ENCODE assay signal across 21 cellular contexts in genomic region chr2:205849136-205849535, GRCh38.
"Had no signal": no experiment of that assay in that cellular context is flagged by ENCODE, and none has a peak within 500 bp of the region (broad histone marks: within the 10 kb centered on the region; RNA-seq: fewer than 3 reads in every experiment).

No MANE protein-coding gene starts in this region.

- H3K36me3 Mint-ChIP-seq: stimulated activated memory B cell treated with anti-CD40 and anti-IgM and Interleukin-4, amounts not matched to agents 10 μg/mL and 1 μg/mL and 100 μg/mL, for 72 hours had no signal

- H3K9me3 ChIP-seq: esophagus muscularis mucosa, gastroesophageal sphincter, mucosa of descending colon, pancreas, upper lobe of left lung, vagina had no signal

- H3K27ac ChIP-seq: dorsolateral prefrontal cortex, esophagus muscularis mucosa, gastroesophageal sphincter, pancreas, spleen, upper lobe of left lung, vagina had no signal

- H3K4me3 ChIP-seq: dorsolateral prefrontal cortex, esophagus muscularis mucosa, gastroesophageal sphincter, mucosa of descending colon, pancreas, spleen, upper lobe of left lung, vagina had no signal

- H3K9me3 Mint-ChIP-seq: nephron; stimulated activated memory B cell treated with anti-CD40 and anti-IgM and Interleukin-4, amounts not matched to agents 10 μg/mL and 1 μg/mL and 100 μg/mL, for 72 hours had no signal

- H3K27ac Mint-ChIP-seq: nephron; progenitor cell of endocrine pancreas; stimulated activated memory B cell treated with anti-CD40 and anti-IgM and Interleukin-4, amounts not matched to agents 10 μg/mL and 1 μg/mL and 100 μg/mL, for 72 hours had no signal

- H3K4me3 Mint-ChIP-seq: nephron; stimulated activated memory B cell treated with anti-CD40 and anti-IgM and Interleukin-4, amounts not matched to agents 10 μg/mL and 1 μg/mL and 100 μg/mL, for 72 hours had no signal

- H3K27me3 ChIP-seq: esophagus muscularis mucosa, gastroesophageal sphincter, pancreas, upper lobe of left lung, vagina had no signal

- H3K4me1 ChIP-seq: spleen, vagina had no signal

- DNase-seq: cortex of kidney; dorsolateral prefrontal cortex; effector CD8-positive, alpha-beta T cell; glutamatergic neuron; islet precursor cell; mucosa of descending colon; occipital lobe; pancreas; right cardiac atrium; spleen; stimulated activated CD4-positive, alpha-beta T cell treated with anti-CD3 and anti-CD28 coated beads, Interleukin-15, amount 100 ng/mL, for 24 hours; stimulated activated CD4-positive, alpha-beta T cell treated with anti-CD3 and anti-CD28 coated beads, Interleukin-1b, Interleukin-23, amount 100 ng/mL, for 48 hours; stimulated activated CD4-positive, alpha-beta T cell treated with anti-CD3 and anti-CD28 coated beads, Interleukin-4, amount 100 ng/mL, for 24 hours; upper lobe of left lung had no signal

- ATAC-seq: gastroesophageal sphincter; left lobe of liver; mucosa of descending colon; pancreas; right cardiac atrium; stimulated activated memory B cell treated with anti-CD40 and anti-IgM and Interleukin-4, amounts not matched to agents 10 μg/mL and 1 μg/mL and 100 μg/mL, for 72 hours had no signal

- H3K36me3 ChIP-seq: esophagus muscularis mucosa, gastroesophageal sphincter, pancreas, spleen, upper lobe of left lung, vagina had no signal
